ENCODE assay signal across 11 cellular contexts in genomic region chr17:1493291-1493980, GRCh38. TPM values are rescaled to one million over a fixed set of nuclear protein-coding genes. Genes with fewer than 3 reads are reported as not detected.
A peak's percentile ranks its signal among the peaks of the same experiment; 100 is the strongest.
DNase-seq lines count a peak whose midpoint lies in the region; ATAC-seq and TF ChIP-seq lines count a peak whose summit lies in the region.
"Had no signal": no experiment of that assay in that cellular context is flagged by ENCODE, and none has a peak within 500 bp of the region (broad histone marks: within the 10 kb centered on the region; RNA-seq: fewer than 3 reads in every experiment).

No MANE protein-coding gene starts in this region.

- no peaks in the 10 kb centered on the region for H3K36me3 ChIP-seq in PC-3 (ENCODE audit: low read depth, low read length)
- peaks cover 0 to 33% of the 10 kb centered on the region in 2 donors for H3K36me3 ChIP-seq in gastroesophageal sphincter
- no peaks in the 10 kb centered on the region for H3K36me3 ChIP-seq in neural progenitor cell
- no peaks in the 10 kb centered on the region for H3K36me3 ChIP-seq in Karpas-422 (ENCODE audit: insufficient read depth, low read length)
- H3K36me3 ChIP-seq: MG63 had no signal

- H2AFZ ChIP-seq in PC-3 (ENCODE audit: low read length): no peak overlapping the region
- no peak overlapping the region for H2AFZ ChIP-seq in neural progenitor cell (replicated peaks)
- no peak overlapping the region for H2AFZ ChIP-seq in Karpas-422 (ENCODE audit: low read length)

- H3K27me3 Mint-ChIP-seq in neural progenitor cell (ENCODE audit: insufficient read depth, low read depth): peaks cover 6% of the 10 kb centered on the region

- peak overlapping the region; percentile 69 for H3K27ac Mint-ChIP-seq in neural progenitor cell
- H3K27ac Mint-ChIP-seq: activated naive CD8-positive, alpha-beta T cell treated with anti-CD3 and anti-CD28 coated beads, Interleukin-2, amount 10 ng/mL, durations not matched to agents 7 days and 5 days had no signal

- H3K79me2 ChIP-seq in PC-3 (ENCODE audit: low read length) (peaks cover 35% of the 10 kb centered on the region), neural progenitor cell (ENCODE audit: low read depth) (peaks cover 16% of the 10 kb centered on the region), Karpas-422 (ENCODE audit: low read length) (no peaks in the 10 kb centered on the region)

- H3K9me3 Mint-ChIP-seq in neural progenitor cell: no peaks in the 10 kb centered on the region
- H3K9me3 Mint-ChIP-seq: activated naive CD8-positive, alpha-beta T cell treated with anti-CD3 and anti-CD28 coated beads, Interleukin-2, amount 10 ng/mL, durations not matched to agents 7 days and 5 days had no signal

- 83% methylated on average over 1 of the region's 23 CpGs; no CpG with 5 or more reads in 1 of the 2 donors for WGBS in gastroesophageal sphincter (ENCODE audit: low coverage in 1 of 2), 2 donors

- H3K4me2 ChIP-seq in PC-3 (ENCODE audit: low read length) (peak overlapping the region; percentile 90), neural progenitor cell (peak overlapping the region; percentile 91), Karpas-422 (ENCODE audit: low read depth, low read length, poor library complexity, severe bottlenecking) (no peak overlapping the region)

- H3K9me3 ChIP-seq in PC-3 (ENCODE audit: low read length) (no peaks in the 10 kb centered on the region), gastroesophageal sphincter (no peaks in the 10 kb centered on the region), neural progenitor cell (ENCODE audit: low read depth) (no peaks in the 10 kb centered on the region), Karpas-422 (ENCODE audit: low read length) (no peaks in the 10 kb centered on the region)
- H3K9me3 ChIP-seq: MG63 had no signal

- H3K27me3 ChIP-seq in PC-3 (ENCODE audit: low read length): no peaks in the 10 kb centered on the region
- no peaks in the 10 kb centered on the region for H3K27me3 ChIP-seq in gastroesophageal sphincter
- peaks cover 13% of the 10 kb centered on the region for H3K27me3 ChIP-seq in neural progenitor cell
- no peaks in the 10 kb centered on the region for H3K27me3 ChIP-seq in Karpas-422 (ENCODE audit: low read length)
- H3K27me3 ChIP-seq: MG63 had no signal

- H3K9me2 ChIP-seq in PC-3 (replicated peaks; ENCODE audit: low read length) (no peaks in the 10 kb centered on the region), Karpas-422 (replicated peaks; ENCODE audit: insufficient read depth, low read length) (no peaks in the 10 kb centered on the region)

- H3K4me3 ChIP-seq in PC-3 (ENCODE audit: low read length): no peak overlapping the region
- peak overlapping the region in 1 of 2 donors; percentile 82 for H3K4me3 ChIP-seq in gastroesophageal sphincter
- no peak overlapping the region for H3K4me3 ChIP-seq in neural progenitor cell
- no peak overlapping the region for H3K4me3 ChIP-seq in Karpas-422 (ENCODE audit: low read length)
- H3K4me3 ChIP-seq: MG63 had no signal

- POLR2A ChIA-PET in PC-3 (lab: Charles Lee; ENCODE audit: unreplicated experiment): no interaction called here

- H3K4me1 Mint-ChIP-seq in neural progenitor cell: peaks cover 24% of the 10 kb centered on the region

- no peak for TF ChIP-seq POLR2A in gastroesophageal sphincter (IDR thresholded peaks at IDR 0.05)

- H3F3A ChIP-seq in PC-3 (ENCODE audit: low read length, unreplicated experiment) (no peaks in the 10 kb centered on the region), neural progenitor cell (ENCODE audit: low read depth) (peaks cover 26% of the 10 kb centered on the region)

- ATAC-seq in PC-3: no peak
- no peak for ATAC-seq in gastroesophageal sphincter
- ATAC-seq in GM19328 (IDR thresholded peaks at IDR 0.05; ENCODE audit: unreplicated experiment): no peak
- ATAC-seq in HG03159 (IDR thresholded peaks at IDR 0.05; ENCODE audit: unreplicated experiment): no peak

- H4K20me1 ChIP-seq in PC-3 (ENCODE audit: low read length) (no peaks in the 10 kb centered on the region), neural progenitor cell (ENCODE audit: low read depth) (peaks cover 21% of the 10 kb centered on the region), Karpas-422 (ENCODE audit: insufficient read depth, low read depth, low read length) (no peaks in the 10 kb centered on the region)

- H3K36me3 Mint-ChIP-seq in neural progenitor cell: no peaks in the 10 kb centered on the region

- H3K4me1 ChIP-seq in PC-3 (ENCODE audit: insufficient read depth, low read length) (peaks cover 10% of the 10 kb centered on the region; the same call in 1 of the 2 replicates), gastroesophageal sphincter (peaks cover 0 to 81% (median 69%) of the 10 kb centered on the region in 3 donors), neural progenitor cell (peaks cover 8% of the 10 kb centered on the region), Karpas-422 (ENCODE audit: low read length) (peaks cover 18% of the 10 kb centered on the region)

- H3K9ac ChIP-seq in PC-3 (ENCODE audit: low read length) (no peak overlapping the region), neural progenitor cell (no peak overlapping the region), Karpas-422 (ENCODE audit: low read length) (no peak overlapping the region)

- peak overlapping the region; percentile 76 for H3K4me3 Mint-ChIP-seq in neural progenitor cell
- H3K4me3 Mint-ChIP-seq: activated naive CD8-positive, alpha-beta T cell treated with anti-CD3 and anti-CD28 coated beads, Interleukin-2, amount 10 ng/mL, durations not matched to agents 7 days and 5 days had no signal

- DNase-seq in PC-3 (no peak), neural progenitor cell (ENCODE audit: low spot score) (no peak), NCI-H748 treated with DMSO at 0.1 percent for 48 hours (lab: John Stamatoyannopoulos, UW) (no peak), Karpas-422 (no peak)
- DNase-seq: activated naive CD8-positive, alpha-beta T cell treated with anti-CD3 and anti-CD28 coated beads, Interleukin-2, amount 10 ng/mL, durations not matched to agents 7 days and 5 days; MG63 had no signal

- TF ChIP-seq EP300 in gastroesophageal sphincter (IDR thresholded peaks at IDR 0.05): no peak

- H3K27ac ChIP-seq in 22Rv1 (0 out of 2 replicates have a peak overlapping the region, but pooled peaks have one; percentile 12), PC-3 (ENCODE audit: low read length) (no peak overlapping the region), gastroesophageal sphincter (peak overlapping the region; percentile 85 to 100 (median 98)), neural progenitor cell (no peak overlapping the region), Karpas-422 (ENCODE audit: low read length) (no peak overlapping the region)
- H3K27ac ChIP-seq: C4-2B had no signal

- TF ChIP-seq CTCF in 22Rv1 (IDR thresholded peaks at IDR 0.05): no peak
- no peak for TF ChIP-seq CTCF in PC-3 (conservative IDR thresholded peaks at IDR 0.05; ENCODE audit: low read depth, low read length)
- no peak for TF ChIP-seq CTCF in gastroesophageal sphincter (IDR thresholded peaks at IDR 0.05)
- TF ChIP-seq CTCF in neural progenitor cell (IDR thresholded peaks at IDR 0.05): no peak

- BruUV-seq in PC-3 (replicated peaks; lab: Mats Ljungman, UMichigan): no TSS peak

- CTCF ChIA-PET in PC-3 (lab: Charles Lee): interaction anchor here (1.1 kb wide), 1 partner anchor 22 kb away, joined by 3 read pairs; no protein-coding TSS in a partner anchor

- intact Hi-C loops in PC-3 (cut with micrococcal nuclease): loop anchor here (2.0 kb wide), 1 partner anchor 23 kb away; the partner anchor contains the start of gene INPP5K

RNA-seq across cellular contexts. Expression of gene MYO1C, which starts 0.9 kb away (rescaled TPM):
- 76.4 and 90.7 TPM in 2 replicates for total RNA-seq in PC-3 (2014; rRNA removed)
- 100 to 1,000 TPM; 215 to 461 (median 287) TPM for total RNA-seq in gastroesophageal sphincter
- total RNA-seq in neural progenitor cell (ENCODE audit: low replicate concordance): 28.7 and 40.6 TPM in 2 replicates
- 14.7 and 20.5 TPM in 2 replicates for total RNA-seq in Karpas-422 (2014; rRNA removed; shearing (Covaris generic); ENCODE audit: low replicate concordance)

RNA-seq across cellular contexts. Expression of gene INPP5K, which starts 23.0 kb away (rescaled TPM):
- total RNA-seq in PC-3 (2014; rRNA removed) (46.4 and 52.6 TPM in 2 replicates), gastroesophageal sphincter (10 to 100 TPM; 59.6 to 76.0 (median 73.1) TPM), neural progenitor cell (ENCODE audit: low replicate concordance) (11.7 and 20.9 TPM in 2 replicates)
- 61.7 and 102 TPM in 2 replicates for total RNA-seq in Karpas-422 (2014; rRNA removed; shearing (Covaris generic); ENCODE audit: low replicate concordance)

RNA-seq across cellular contexts. Expression of gene CRK, which starts 37.4 kb away (rescaled TPM):
- total RNA-seq in PC-3 (2014; rRNA removed) (41.8 and 49.4 TPM in 2 replicates), gastroesophageal sphincter (10 to 100 TPM; 72.7 to 98.4 (median 77.2) TPM), neural progenitor cell (ENCODE audit: low replicate concordance) (52.2 and 59.6 TPM in 2 replicates)
- total RNA-seq in Karpas-422 (2014; rRNA removed; shearing (Covaris generic); ENCODE audit: low replicate concordance): 14.1 and 19.5 TPM in 2 replicates

Comparison
In these comparisons a context has a peak if more than half of its experiments do, and no peak if none do; other contexts are left out.
1. H3K27ac ChIP-seq: peak in 22Rv1 (single experiment) and gastroesophageal sphincter (4 of 4); none in PC-3 (single experiment), neural progenitor cell (single experiment) and Karpas-422 (single experiment).